Comparison of ENCODE assay signal across 17 cellular contexts in the genomic region with DNA sequence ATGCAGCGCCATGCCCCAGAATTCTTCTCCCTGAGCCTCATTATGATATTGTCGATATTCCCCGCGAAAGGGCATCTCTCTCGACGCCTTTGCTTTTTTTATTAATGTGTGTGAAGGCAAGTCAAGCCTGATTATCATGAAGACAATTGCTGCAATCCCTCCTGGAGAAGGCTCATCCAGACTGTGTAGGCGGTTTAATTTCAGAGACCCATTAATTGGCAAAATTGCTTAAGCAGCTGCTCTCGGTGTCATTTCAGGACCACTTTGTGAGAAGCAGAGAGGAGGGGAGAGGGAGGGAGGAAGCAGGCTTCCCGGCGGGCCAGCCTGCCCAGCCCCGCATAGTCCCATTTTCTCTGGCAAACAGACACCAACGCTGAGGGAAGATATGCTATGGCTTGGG.
DNase-seq lines count a peak whose midpoint lies in the region; ATAC-seq and TF ChIP-seq lines count a peak whose summit lies in the region.
"Had no signal": no experiment of that assay in that cellular context is flagged by ENCODE, and none has a peak within 500 bp of the region (broad histone marks: within the 10 kb centered on the region; RNA-seq: fewer than 3 reads in every experiment).

No MANE protein-coding gene starts in this region.

- POLR2A ChIA-PET in naive thymus-derived CD4-positive, alpha-beta T cell (lab: Charles Lee) = no interaction called here
- POLR2A ChIA-PET in activated CD8-positive, alpha-beta T cell treated with anti-CD3 and anti-CD28 coated beads, Interleukin-2, amount 10 ng/mL, durations not matched to agents 7 days and 5 days (lab: Charles Lee) = no interaction called here

- no peaks in the 10 kb centered on the region for H3K36me3 ChIP-seq in naive thymus-derived CD4-positive, alpha-beta T cell (ENCODE audit: control insufficient read depth in 2 of 3, insufficient read depth in 3 of 3, low read length in 3 of 3)

- TF ChIP-seq CTCF in natural killer cell (IDR thresholded peaks at IDR 0.05) (no peak), astrocyte of the cerebellum (IDR thresholded peaks at IDR 0.05; ENCODE audit: low read depth, low read length, missing control alignments) (peak; percentile 4)

- CTCF ChIA-PET in naive thymus-derived CD4-positive, alpha-beta T cell (lab: Charles Lee) = no interaction called here
- CTCF ChIA-PET in activated CD8-positive, alpha-beta T cell treated with anti-CD3 and anti-CD28 coated beads, Interleukin-2, amount 10 ng/mL, durations not matched to agents 7 days and 5 days (lab: Charles Lee) = no interaction called here

- in situ Hi-C loops in astrocyte of the cerebellum (cut with HindIII; ENCODE audit: low sequenced_read_pairs) = no loop called here

- no peaks in the 10 kb centered on the region for H3K9me3 ChIP-seq in naive thymus-derived CD4-positive, alpha-beta T cell (ENCODE audit: control insufficient read depth in 2 of 3, low read length in 3 of 3)

- peaks cover 49 to 63% of the 10 kb centered on the region in 2 donors for H3K27me3 Mint-ChIP-seq in natural killer cell treated with Interleukin-12 subunit alpha and Interleukin-12 subunit beta and Interleukin-15 and Interleukin-18, amount 100 ng/mL, for 72 hours
- peaks cover 38 to 70% of the 10 kb centered on the region in 2 donors for H3K27me3 Mint-ChIP-seq in natural killer cell (ENCODE audit: low read depth in 2 of 2)
- peaks cover 0 to 55% (median 12%) of the 10 kb centered on the region in 5 donors for H3K27me3 Mint-ChIP-seq in naive thymus-derived CD4-positive, alpha-beta T cell
- H3K27me3 Mint-ChIP-seq in activated CD8-positive, alpha-beta T cell treated with anti-CD3 and anti-CD28 coated beads, Interleukin-2, amount 10 ng/mL, durations not matched to agents 7 days and 5 days (ENCODE audit: low read depth) = peaks cover 48% of the 10 kb centered on the region
- peaks cover 18% of the 10 kb centered on the region for H3K27me3 Mint-ChIP-seq in activated T-cell treated with anti-CD3 and anti-CD28 coated beads, Interleukin-2, amount 50 U/mL, for 4 hours (ENCODE audit: low read depth)

- no peak overlapping the region for H3K27ac Mint-ChIP-seq in natural killer cell treated with Interleukin-12 subunit alpha and Interleukin-12 subunit beta and Interleukin-15 and Interleukin-18, amount 100 ng/mL, for 72 hours
- no peak overlapping the region for H3K27ac Mint-ChIP-seq in natural killer cell
- H3K27ac Mint-ChIP-seq in naive thymus-derived CD4-positive, alpha-beta T cell = no peak overlapping the region
- H3K27ac Mint-ChIP-seq in activated CD8-positive, alpha-beta T cell treated with anti-CD3 and anti-CD28 coated beads, Interleukin-2, amount 10 ng/mL, durations not matched to agents 7 days and 5 days = no peak overlapping the region
- H3K27ac Mint-ChIP-seq: H9 had no signal

- H3K4me3 Mint-ChIP-seq in natural killer cell treated with Interleukin-12 subunit alpha and Interleukin-12 subunit beta and Interleukin-15 and Interleukin-18, amount 100 ng/mL, for 72 hours = no peak overlapping the region
- H3K4me3 Mint-ChIP-seq in natural killer cell = no peak overlapping the region
- no peak overlapping the region for H3K4me3 Mint-ChIP-seq in naive thymus-derived CD4-positive, alpha-beta T cell
- no peak overlapping the region for H3K4me3 Mint-ChIP-seq in activated CD8-positive, alpha-beta T cell treated with anti-CD3 and anti-CD28 coated beads, Interleukin-2, amount 10 ng/mL, durations not matched to agents 7 days and 5 days
- no peak overlapping the region for H3K4me3 Mint-ChIP-seq in activated T-cell treated with anti-CD3 and anti-CD28 coated beads, Interleukin-2, amount 50 U/mL, for 4 hours
- H3K4me3 Mint-ChIP-seq: H9 had no signal

- no peaks in the 10 kb centered on the region for H3K27me3 ChIP-seq in naive thymus-derived CD4-positive, alpha-beta T cell (ENCODE audit: control insufficient read depth in 2 of 2, insufficient read depth in 2 of 2, low read length in 2 of 2)

- H3K4me3 ChIP-seq in astrocyte of the cerebellum (ENCODE audit: low read depth, low read length) = no peak overlapping the region
- no peak overlapping the region for H3K4me3 ChIP-seq in naive thymus-derived CD4-positive, alpha-beta T cell (ENCODE audit: low read length)
- H3K4me3 ChIP-seq: PC-9, SK-N-MC had no signal

- peaks cover 0 to 7% of the 10 kb centered on the region in 2 donors for H3K4me1 ChIP-seq in naive thymus-derived CD4-positive, alpha-beta T cell (ENCODE audit: control insufficient read depth in 2 of 2, insufficient read depth in 2 of 2, low read length in 2 of 2)

- H3K9me3 Mint-ChIP-seq in natural killer cell treated with Interleukin-12 subunit alpha and Interleukin-12 subunit beta and Interleukin-15 and Interleukin-18, amount 100 ng/mL, for 72 hours = no peaks in the 10 kb centered on the region
- no peaks in the 10 kb centered on the region for H3K9me3 Mint-ChIP-seq in natural killer cell
- H3K9me3 Mint-ChIP-seq in naive thymus-derived CD4-positive, alpha-beta T cell = peaks cover 0 to 10% (median 0%) of the 10 kb centered on the region in 11 donors
- H3K9me3 Mint-ChIP-seq in activated CD8-positive, alpha-beta T cell treated with anti-CD3 and anti-CD28 coated beads, Interleukin-2, amount 10 ng/mL, durations not matched to agents 7 days and 5 days (ENCODE audit: insufficient read depth) = no peaks in the 10 kb centered on the region
- no peaks in the 10 kb centered on the region for H3K9me3 Mint-ChIP-seq in activated T-cell treated with anti-CD3 and anti-CD28 coated beads, Interleukin-2, amount 50 U/mL, for 4 hours
- H3K9me3 Mint-ChIP-seq: H9 had no signal

- no peak overlapping the region for H3K27ac ChIP-seq in naive thymus-derived CD4-positive, alpha-beta T cell (ENCODE audit: low read depth, low read length)
- H3K27ac ChIP-seq: C4-2B, KMS-11, PC-9, SK-N-MC had no signal

- no peaks in the 10 kb centered on the region for H3K4me1 Mint-ChIP-seq in natural killer cell treated with Interleukin-12 subunit alpha and Interleukin-12 subunit beta and Interleukin-15 and Interleukin-18, amount 100 ng/mL, for 72 hours (ENCODE audit: low read depth in 2 of 2)
- H3K4me1 Mint-ChIP-seq in natural killer cell = no peaks in the 10 kb centered on the region
- H3K4me1 Mint-ChIP-seq in naive thymus-derived CD4-positive, alpha-beta T cell = peaks cover 0 to 10% (median 3%) of the 10 kb centered on the region in 7 donors
- peaks cover 3% of the 10 kb centered on the region for H3K4me1 Mint-ChIP-seq in activated CD8-positive, alpha-beta T cell treated with anti-CD3 and anti-CD28 coated beads, Interleukin-2, amount 10 ng/mL, durations not matched to agents 7 days and 5 days (ENCODE audit: low read depth)
- peaks cover 3% of the 10 kb centered on the region for H3K4me1 Mint-ChIP-seq in activated T-cell treated with anti-CD3 and anti-CD28 coated beads, Interleukin-2, amount 50 U/mL, for 4 hours (ENCODE audit: low read depth)

- intact Hi-C loops in natural killer cell (cut with micrococcal nuclease) = no loop called here
- intact Hi-C loops in naive thymus-derived CD4-positive, alpha-beta T cell (cut with micrococcal nuclease) = no loop called here

- DNase-seq in natural killer cell treated with Interleukin-12 subunit alpha and Interleukin-12 subunit beta and Interleukin-15 and Interleukin-18, amount 100 ng/mL, for 72 hours (ENCODE audit: low spot score) = peak; percentile 47
- DNase-seq in natural killer cell = no peak
- DNase-seq in NCI-H2227 (lab: John Stamatoyannopoulos, UW; ENCODE audit: unreplicated experiment) = peak; percentile 33
- no peak for DNase-seq in astrocyte of the cerebellum (ENCODE audit: low read depth)
- DNase-seq in naive thymus-derived CD4-positive, alpha-beta T cell = no peak
- DNase-seq in activated CD8-positive, alpha-beta T cell treated with anti-CD3 and anti-CD28 coated beads, Interleukin-2, amount 10 ng/mL, durations not matched to agents 7 days and 5 days = no peak
- DNase-seq in activated T-cell treated with anti-CD3 and anti-CD28 coated beads, Interleukin-2, amount 50 U/mL, for 4 hours = no peak
- DNase-seq: H9, NCI-H1092 treated with DMSO at 0.1 percent for 48 hours, NCI-H2171, NCI-H510A, PC-9 had no signal

- no peaks in the 10 kb centered on the region for H3K36me3 Mint-ChIP-seq in natural killer cell treated with Interleukin-12 subunit alpha and Interleukin-12 subunit beta and Interleukin-15 and Interleukin-18, amount 100 ng/mL, for 72 hours
- H3K36me3 Mint-ChIP-seq in natural killer cell = no peaks in the 10 kb centered on the region
- H3K36me3 Mint-ChIP-seq in naive thymus-derived CD4-positive, alpha-beta T cell = peaks cover 0 to 11% (median 0%) of the 10 kb centered on the region in 5 donors
- H3K36me3 Mint-ChIP-seq in activated CD8-positive, alpha-beta T cell treated with anti-CD3 and anti-CD28 coated beads, Interleukin-2, amount 10 ng/mL, durations not matched to agents 7 days and 5 days (ENCODE audit: low read depth) = peaks cover 3% of the 10 kb centered on the region
- H3K36me3 Mint-ChIP-seq in activated T-cell treated with anti-CD3 and anti-CD28 coated beads, Interleukin-2, amount 50 U/mL, for 4 hours (ENCODE audit: insufficient read depth) = no peaks in the 10 kb centered on the region

- ATAC-seq in natural killer cell treated with Interleukin-12 subunit alpha and Interleukin-12 subunit beta and Interleukin-15 and Interleukin-18, amount 100 ng/mL, for 72 hours = no peak
- ATAC-seq in natural killer cell (no peak), esophagus mucosa (no peak)
- ATAC-seq in naive thymus-derived CD4-positive, alpha-beta T cell = no peak
- ATAC-seq in activated CD8-positive, alpha-beta T cell treated with anti-CD3 and anti-CD28 coated beads, Interleukin-2, amount 10 ng/mL, durations not matched to agents 7 days and 5 days = no peak
- ATAC-seq in activated T-cell treated with anti-CD3 and anti-CD28 coated beads, Interleukin-2, amount 50 U/mL, for 4 hours = no peak
- ATAC-seq: HepG2 had no signal

Comparison
In these comparisons a context has a peak if more than half of its experiments do, and no peak if none do; other contexts are left out.
1. DNase-seq: peak in natural killer cell treated with Interleukin-12 subunit alpha and Interleukin-12 subunit beta and Interleukin-15 and Interleukin-18, amount 100 ng/mL, for 72 hours (single experiment) and NCI-H2227 (single experiment); none in natural killer cell (single experiment), astrocyte of the cerebellum (single experiment), naive thymus-derived CD4-positive, alpha-beta T cell (0 of 9), activated CD8-positive, alpha-beta T cell treated with anti-CD3 and anti-CD28 coated beads, Interleukin-2, amount 10 ng/mL, durations not matched to agents 7 days and 5 days (single experiment) and activated T-cell treated with anti-CD3 and anti-CD28 coated beads, Interleukin-2, amount 50 U/mL, for 4 hours (single experiment).